Comparison of ENCODE assay signal across 20 cellular contexts in the genomic region with DNA sequence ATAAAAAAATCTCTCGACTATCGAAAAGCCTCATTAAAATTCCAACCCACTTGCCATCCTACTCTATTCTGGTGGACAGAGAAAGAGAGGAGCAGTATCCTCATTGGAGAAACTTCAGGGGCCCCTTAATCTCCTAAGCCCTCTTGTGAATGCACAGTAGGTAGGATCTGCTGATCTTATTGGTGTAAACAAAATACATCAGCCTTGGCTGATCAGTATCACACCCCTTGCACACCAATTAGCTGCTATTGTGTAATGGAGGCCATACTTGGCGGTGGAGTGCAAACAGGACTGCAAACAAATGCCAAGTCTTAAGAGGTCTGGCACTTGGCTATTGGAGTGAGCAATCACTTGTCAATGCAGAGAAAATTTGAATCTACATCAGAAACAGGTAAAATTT. TPM values are rescaled to one million over a fixed set of nuclear protein-coding genes. Genes with fewer than 3 reads are reported as not detected.
DNase-seq lines count a peak whose midpoint lies in the region; ATAC-seq and TF ChIP-seq lines count a peak whose summit lies in the region.
"Had no signal": no experiment of that assay in that cellular context is flagged by ENCODE, and none has a peak within 500 bp of the region (broad histone marks: within the 10 kb centered on the region; RNA-seq: fewer than 3 reads in every experiment).

No MANE protein-coding gene starts in this region.

- POLR2A ChIA-PET in SK-N-SH (lab: Yijun Ruan, JAX): no interaction called here

- H3K27me3 Mint-ChIP-seq in chondrocyte (ENCODE audit: low read depth): no peaks in the 10 kb centered on the region
- H3K27me3 Mint-ChIP-seq in nephron (ENCODE audit: low read depth): no peaks in the 10 kb centered on the region
- H3K27me3 Mint-ChIP-seq in type B pancreatic cell: no peaks in the 10 kb centered on the region
- H3K27me3 Mint-ChIP-seq: activated T-cell treated with anti-CD3 and anti-CD28 coated beads, Interleukin-2, amount 50 U/mL, for 24 hours had no signal

- no peaks in the 10 kb centered on the region for H4K20me1 ChIP-seq in SK-N-SH (ENCODE audit: insufficient read depth)

- TF ChIP-seq CTCF in SK-N-SH (IDR thresholded peaks at IDR 0.05) (no peak), chondrocyte (IDR thresholded peaks at IDR 0.05) (no peak), nephron (IDR thresholded peaks at IDR 0.05; ENCODE audit: unreplicated experiment in 3 of 3) (no peak), uterus (IDR thresholded peaks at IDR 0.05) (no peak), type B pancreatic cell (conservative IDR thresholded peaks at IDR 0.05) (no peak)

- H3K79me2 ChIP-seq in SK-N-SH (ENCODE audit: insufficient read depth): no peaks in the 10 kb centered on the region

- peaks cover 19% of the 10 kb centered on the region for H3F3A ChIP-seq in SK-N-SH (replicated peaks; ENCODE audit: insufficient read depth)

- H3K27ac ChIP-seq in SK-N-SH (ENCODE audit: low read depth in 2 of 2, low read length in 1 of 2) (peak overlapping the region; percentile 75 to 78), uterus (peak overlapping the region; percentile 2 to 12)
- H3K27ac ChIP-seq: prostate gland had no signal

- H3K36me3 ChIP-seq in SK-N-SH (replicated peaks in 1 of 2; ENCODE audit: control insufficient read depth in 1 of 2, insufficient read depth in 2 of 2, low read length in 1 of 2) (no peaks in the 10 kb centered on the region), uterus (no peaks in the 10 kb centered on the region)
- H3K36me3 ChIP-seq: prostate gland had no signal

- H3K4me1 Mint-ChIP-seq in chondrocyte (ENCODE audit: low read depth): peaks cover 34% of the 10 kb centered on the region
- peaks cover 47% of the 10 kb centered on the region for H3K4me1 Mint-ChIP-seq in nephron
- H3K4me1 Mint-ChIP-seq in type B pancreatic cell (ENCODE audit: unreplicated experiment): peaks cover 17% of the 10 kb centered on the region
- H3K4me1 Mint-ChIP-seq: natural killer cell had no signal

- H3K4me3 ChIP-seq in SK-N-SH (ENCODE audit: low read depth in 2 of 2, low read length in 1 of 2) (no peak overlapping the region), uterus (no peak overlapping the region)
- H3K4me3 ChIP-seq: prostate gland had no signal

- DNase-seq in SK-N-SH: no peak
- DNase-seq in chondrocyte (ENCODE audit: low spot score): no peak
- no peak for DNase-seq in uterus
- no peak for DNase-seq in NCI-H774 (lab: John Stamatoyannopoulos, UW)
- DNase-seq in type B pancreatic cell (ENCODE audit: extremely low spot score, unreplicated experiment): no peak
- DNase-seq: activated CD8-positive, alpha-beta T cell treated with anti-CD3 and anti-CD28 coated beads, Interleukin-2, amount 10 ng/mL, durations not matched to agents 7 days and 5 days; activated naive CD4-positive, alpha-beta T cell; activated T-cell treated with anti-CD3 and anti-CD28 coated beads, Interleukin-2, amount 50 U/mL, for 24 hours; cerebellar nuclear complex; COR-L47; natural killer cell; NCI-H1417; NCI-H2171; NCI-H748 treated with DMSO at 0.1 percent for 48 hours; stimulated activated CD4-positive, alpha-beta T cell treated with anti-CD3 and anti-CD28 coated beads, Interleukin-12 subunit alpha, Interleukin-12 subunit beta, amount 100 ng/mL, for 4 hours had no signal

- H3K4me3 Mint-ChIP-seq in chondrocyte (ENCODE audit: unreplicated experiment) (no peak overlapping the region), nephron (no peak overlapping the region), type B pancreatic cell (no peak overlapping the region)
- H3K4me3 Mint-ChIP-seq: activated CD8-positive, alpha-beta T cell treated with anti-CD3 and anti-CD28 coated beads, Interleukin-2, amount 10 ng/mL, durations not matched to agents 7 days and 5 days; activated T-cell treated with anti-CD3 and anti-CD28 coated beads, Interleukin-2, amount 50 U/mL, for 24 hours; natural killer cell had no signal

- CTCF ChIA-PET in SK-N-SH (lab: Yijun Ruan, JAX): no interaction called here

- WGBS in SK-N-SH (ENCODE audit: low lambda C conversion rate): 81% methylated on average over 3 of the region's 3 CpGs

- no peak overlapping the region for H2AFZ ChIP-seq in SK-N-SH (ENCODE audit: low read depth)

- H3K36me3 Mint-ChIP-seq in chondrocyte (ENCODE audit: low read depth) (no peaks in the 10 kb centered on the region), nephron (ENCODE audit: low read depth) (peaks cover 53% of the 10 kb centered on the region), type B pancreatic cell (peaks cover 10% of the 10 kb centered on the region)
- H3K36me3 Mint-ChIP-seq: natural killer cell had no signal

- ATAC-seq in SK-N-SH treated with all-trans-retinoic acid at 6 μM for 48 hours (no peak), GM21526 (IDR thresholded peaks at IDR 0.05; ENCODE audit: low FRiP score, unreplicated experiment) (no peak)
- ATAC-seq: activated CD8-positive, alpha-beta T cell treated with anti-CD3 and anti-CD28 coated beads, Interleukin-2, amount 10 ng/mL, durations not matched to agents 7 days and 5 days; HepG2; natural killer cell had no signal

- no peak overlapping the region for H3K9ac ChIP-seq in SK-N-SH

- H3K9me3 Mint-ChIP-seq in chondrocyte (ENCODE audit: low read depth) (peaks cover 4% of the 10 kb centered on the region), nephron (no peaks in the 10 kb centered on the region), type B pancreatic cell (no peaks in the 10 kb centered on the region)
- H3K9me3 Mint-ChIP-seq: activated T-cell treated with anti-CD3 and anti-CD28 coated beads, Interleukin-2, amount 50 U/mL, for 24 hours; natural killer cell had no signal

- no peak overlapping the region for H3K4me2 ChIP-seq in SK-N-SH

- no peaks in the 10 kb centered on the region for H3K27me3 ChIP-seq in SK-N-SH (ENCODE audit: insufficient read depth)
- H3K27me3 ChIP-seq in uterus: no peaks in the 10 kb centered on the region

- H3K9me3 ChIP-seq in SK-N-SH (no peaks in the 10 kb centered on the region), uterus (no peaks in the 10 kb centered on the region)
- H3K9me3 ChIP-seq: prostate gland had no signal

- intact Hi-C loops in uterus (cut with DNase I; ENCODE audit: low total_unique reads): no loop called here

- no peaks in the 10 kb centered on the region for H3K9me2 ChIP-seq in SK-N-SH

- no peak for TF ChIP-seq EP300 in SK-N-SH (IDR thresholded peaks at IDR 0.05; ENCODE audit: borderline replicate concordance in 1 of 2, low read depth in 1 of 2, low read length in 1 of 2)

- TF ChIP-seq POLR2A in uterus (IDR thresholded peaks at IDR 0.05): no peak

- peaks cover 0 to 3% of the 10 kb centered on the region in 2 experiments; a peak in 2 of 4 replicates for H3K4me1 ChIP-seq in SK-N-SH (ENCODE audit: control insufficient read depth in 1 of 2, insufficient read depth in 2 of 2, low read depth in 1 of 2, low read length in 1 of 2)
- peaks cover 0 to 3% of the 10 kb centered on the region in 2 donors for H3K4me1 ChIP-seq in uterus
- H3K4me1 ChIP-seq: prostate gland had no signal

- peak overlapping the region; percentile 59 for H3K27ac Mint-ChIP-seq in chondrocyte (ENCODE audit: unreplicated experiment)
- H3K27ac Mint-ChIP-seq in nephron: peak overlapping the region; percentile 86 to 95 (median 89)
- H3K27ac Mint-ChIP-seq in type B pancreatic cell: no peak overlapping the region
- H3K27ac Mint-ChIP-seq: activated CD8-positive, alpha-beta T cell treated with anti-CD3 and anti-CD28 coated beads, Interleukin-2, amount 10 ng/mL, durations not matched to agents 7 days and 5 days; activated T-cell treated with anti-CD3 and anti-CD28 coated beads, Interleukin-2, amount 50 U/mL, for 24 hours; natural killer cell had no signal

- TF ChIP-seq RAD21 in SK-N-SH (IDR thresholded peaks at IDR 0.05; ENCODE audit: low read length): no peak

TF ChIP-seq in SK-N-SH, 30 proteins besides CTCF, POLR2A, EP300 and RAD21:
- no peak for TF ChIP-seq TAF1 (IDR thresholded peaks at IDR 0.05; ENCODE audit: borderline replicate concordance, low read depth, low read length)
- TF ChIP-seq NRF1 (IDR thresholded peaks at IDR 0.05; ENCODE audit: low read depth, low read length): no peak
- no peak for TF ChIP-seq RFX5 (IDR thresholded peaks at IDR 0.05; ENCODE audit: low read length)

TF ChIP-seq in SK-N-SH treated with all-trans-retinoic acid at 6 μM for 48 hours, 23 proteins besides CTCF, POLR2A, EP300 and RAD21:
- no peak for TF ChIP-seq ZFP30 (CRISPR knock-in tag; IDR thresholded peaks at IDR 0.05)
- no peak for TF ChIP-seq RARB (CRISPR knock-in tag; IDR thresholded peaks at IDR 0.05)
- TF ChIP-seq, protein P1, sequence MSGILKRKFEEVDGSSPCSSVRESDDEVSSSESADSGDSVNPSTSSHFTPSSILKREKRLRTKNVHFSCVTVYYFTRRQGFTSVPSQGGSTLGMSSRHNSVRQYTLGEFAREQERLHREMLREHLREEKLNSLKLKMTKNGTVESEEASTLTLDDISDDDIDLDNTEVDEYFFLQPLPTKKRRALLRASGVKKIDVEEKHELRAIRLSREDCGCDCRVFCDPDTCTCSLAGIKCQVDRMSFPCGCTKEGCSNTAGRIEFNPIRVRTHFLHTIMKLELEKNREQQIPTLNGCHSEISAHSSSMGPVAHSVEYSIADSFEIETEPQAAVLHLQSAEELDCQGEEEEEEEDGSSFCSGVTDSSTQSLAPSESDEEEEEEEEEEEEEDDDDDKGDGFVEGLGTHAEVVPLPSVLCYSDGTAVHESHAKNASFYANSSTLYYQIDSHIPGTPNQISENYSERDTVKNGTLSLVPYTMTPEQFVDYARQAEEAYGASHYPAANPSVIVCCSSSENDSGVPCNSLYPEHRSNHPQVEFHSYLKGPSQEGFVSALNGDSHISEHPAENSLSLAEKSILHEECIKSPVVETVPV (CRISPR knock-in tag; IDR thresholded peaks at IDR 0.05): no peak
- TF ChIP-seq ZNF70 (CRISPR knock-in tag; IDR thresholded peaks at IDR 0.05): no peak
- no peak for TF ChIP-seq ZNF565 (CRISPR knock-in tag; conservative IDR thresholded peaks at IDR 0.05; ENCODE audit: low read depth)
TF ChIP-seq in SK-N-SH treated with all-trans-retinoic acid at 6 μM for 48 hours: peak in this region for 0.

RNA-seq across cellular contexts. Expression of a gene that starts 15.7 kb away (rescaled TPM):
- polyA plus RNA-seq in SK-N-SH (2012; rRNA removed): 5.0 and 7.2 TPM in 2 replicates
- 7.2 and 7.6 TPM in 2 replicates for polyA plus RNA-seq in SK-N-SH (2012; cell fraction: cytosol; rRNA removed)
- 3.7 and 10.9 TPM in 2 replicates for polyA plus RNA-seq in SK-N-SH (2012; cell fraction: nucleus; rRNA removed)
- total RNA-seq in chondrocyte (4.6 to 6.1 TPM (median 5.4 TPM) in 3 replicates), uterus (10 to 100 TPM in 2 of 4 donors, 1 to 10 TPM in 2; 4.4 to 46.8 (median 9.7) TPM), type B pancreatic cell (ENCODE audit: low replicate concordance) (0.74 and 37.0 TPM in 2 replicates)
- total RNA-seq: HepG2 had no signal
- polyA plus RNA-seq: HepG2 had no signal
